11 cellular contexts compared by ENCODE assay signal in the genomic region with DNA sequence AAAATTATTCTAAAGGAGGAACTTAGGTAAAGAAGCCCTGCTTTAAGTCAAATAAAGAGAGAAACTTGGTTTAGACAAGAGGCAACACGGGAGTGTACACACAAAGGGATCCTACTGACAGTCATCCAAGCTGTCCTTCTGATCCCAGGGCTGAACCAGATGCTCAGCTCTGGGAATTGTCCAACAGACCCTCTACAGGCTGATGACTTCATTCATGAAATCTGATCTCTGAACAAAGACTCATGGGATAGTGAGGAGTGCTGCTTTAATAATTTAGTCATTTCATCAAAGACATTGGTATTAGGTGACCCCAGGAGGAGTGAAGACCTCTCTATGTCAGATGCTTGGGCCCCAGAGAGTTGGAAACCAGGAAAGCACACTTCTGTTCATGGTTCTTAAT.
DNase-seq lines count a peak whose midpoint lies in the region; ATAC-seq, FAIRE-seq and TF ChIP-seq lines count a peak whose summit lies in the region.
"Had no signal": no experiment of that assay in that cellular context is flagged by ENCODE, and none has a peak within 500 bp of the region (broad histone marks: within the 10 kb centered on the region; RNA-seq: fewer than 3 reads in every experiment).

No MANE protein-coding gene starts in this region.

- H3K79me2 ChIP-seq in HepG2 (ENCODE audit: insufficient read depth, low read length), result no peaks in the 10 kb centered on the region

- H3K4me2 ChIP-seq in HepG2 (ENCODE audit: low read depth, low read length), result no peak overlapping the region
- H3K4me2 ChIP-seq: BLaER1 had no signal

- H3K27me3 Mint-ChIP-seq in stimulated activated naive CD8-positive, alpha-beta T cell treated with anti-CD3 and anti-CD28 coated beads, Interleukin-15, amount 100 ng/mL, for 72 hours, result no peaks in the 10 kb centered on the region

- TF ChIP-seq RAD21 in HepG2 (CRISPR knock-in tag; IDR thresholded peaks at IDR 0.05), result no peak

- WGBS in HepG2 (ENCODE audit: low lambda C conversion rate), result 0% methylated on average over 1 of the region's 1 CpG
- WGBS in right lobe of liver (ENCODE audit: insufficient coverage, low coverage, low lambda C conversion rate, missing lambda C conversion rate), result 25% methylated on average over 1 of the region's 1 CpG

- in situ Hi-C loops in HepG2 (cut with HindIII; ENCODE audit: extremely low pct_ligation_motif_present, low pct_unique_long_range_greater_than_20kb), result no loop called here
- in situ Hi-C loops in brain microvascular endothelial cell (cut with HindIII; ENCODE audit: low pct_ligation_motif_present, low sequenced_read_pairs), result no loop called here

- intact Hi-C loops in HepG2 (cut with micrococcal nuclease; ENCODE audit: unreplicated experiment) (no loop called here), right lobe of liver (cut with DNase I) (no loop called here)

- POLR2A ChIA-PET in HepG2 (lab: Yijun Ruan, JAX), result no interaction called here

- TF ChIP-seq CTCF in HepG2 (CRISPR knock-in tag; IDR thresholded peaks at IDR 0.05) (no peak), right lobe of liver (IDR thresholded peaks at IDR 0.05) (no peak), brain microvascular endothelial cell (IDR thresholded peaks at IDR 0.05; ENCODE audit: low read depth, low read length, missing control alignments) (no peak)

- H3K27ac Mint-ChIP-seq in stimulated activated naive CD8-positive, alpha-beta T cell treated with anti-CD3 and anti-CD28 coated beads, Interleukin-15, amount 100 ng/mL, for 72 hours, result peak overlapping the region; percentile 66 to 87

- H3K36me3 ChIP-seq in HepG2 (replicated peaks in 1 of 2; ENCODE audit: control insufficient read depth in 1 of 2, insufficient read depth in 2 of 2, low read length in 2 of 2), result no peaks in the 10 kb centered on the region
- H3K36me3 ChIP-seq in right lobe of liver, result no peaks in the 10 kb centered on the region
- no peaks in the 10 kb centered on the region for H3K36me3 ChIP-seq in brain microvascular endothelial cell (replicated peaks)

- no peaks in the 10 kb centered on the region for H3K9me3 Mint-ChIP-seq in stimulated activated naive CD8-positive, alpha-beta T cell treated with anti-CD3 and anti-CD28 coated beads, Interleukin-15, amount 100 ng/mL, for 72 hours

- no peaks in the 10 kb centered on the region for H4K20me1 ChIP-seq in HepG2 (ENCODE audit: insufficient read depth, low read length)
- H4K20me1 ChIP-seq: BLaER1 had no signal

- H3K27me3 ChIP-seq in HepG2 (ENCODE audit: control insufficient read depth in 1 of 2, insufficient read depth in 2 of 2, low read length in 2 of 2) (peaks cover 0 to 4% of the 10 kb centered on the region in 2 experiments; a peak in 1 of 5 replicates), right lobe of liver (no peaks in the 10 kb centered on the region), brain microvascular endothelial cell (replicated peaks) (no peaks in the 10 kb centered on the region)
- H3K27me3 ChIP-seq: BLaER1 had no signal

- H3K27ac ChIP-seq in HepG2 (ENCODE audit: extremely low read length, insufficient read depth, low read length) (no peak overlapping the region), right lobe of liver (no peak overlapping the region), brain microvascular endothelial cell (no peak overlapping the region)
- H3K27ac ChIP-seq: BLaER1 had no signal

- TF ChIP-seq POLR2A in HepG2 (IDR thresholded peaks at IDR 0.05; ENCODE audit: insufficient read depth in 1 of 2, low read depth in 2 of 2, low read length in 2 of 2) (no peak), right lobe of liver (IDR thresholded peaks at IDR 0.05) (no peak)

- CTCF ChIA-PET in HepG2 (lab: Yijun Ruan, JAX; ENCODE audit: low intra/inter-chr PET ratio, low total read pairs), result no interaction called here

- ATAC-seq in HepG2, result peak; percentile 43; the same call in 2 of the 3 replicates
- ATAC-seq in right lobe of liver, result no peak
- ATAC-seq in stimulated activated naive CD8-positive, alpha-beta T cell treated with anti-CD3 and anti-CD28 coated beads, Interleukin-15, amount 100 ng/mL, for 72 hours, result no peak
- no peak for ATAC-seq in GM19324 (IDR thresholded peaks at IDR 0.05; ENCODE audit: low FRiP score, unreplicated experiment)
- no peak for ATAC-seq in left lobe of liver

- no peak overlapping the region for H3K4me3 Mint-ChIP-seq in stimulated activated naive CD8-positive, alpha-beta T cell treated with anti-CD3 and anti-CD28 coated beads, Interleukin-15, amount 100 ng/mL, for 72 hours

- H3K4me3 ChIP-seq in HepG2 (replicated peaks in 1 of 3; ENCODE audit: insufficient read depth in 1 of 3, low read depth in 2 of 3, low read length in 3 of 3), result no peak overlapping the region
- H3K4me3 ChIP-seq in right lobe of liver, result no peak overlapping the region
- no peak overlapping the region for H3K4me3 ChIP-seq in brain microvascular endothelial cell (ENCODE audit: low read depth, low read length)
- H3K4me3 ChIP-seq: BLaER1 had no signal

- TF ChIP-seq EP300 in HepG2 (IDR thresholded peaks at IDR 0.05; ENCODE audit: low read depth in 2 of 2, low read length in 2 of 2) (no peak), HepG2 (CRISPR knock-in tag; IDR thresholded peaks at IDR 0.05; ENCODE audit: borderline replicate concordance) (no peak)

- FAIRE-seq in HepG2 (lab: Jason Lieb, UNC), result no peak

- H3K4me1 Mint-ChIP-seq in stimulated activated naive CD8-positive, alpha-beta T cell treated with anti-CD3 and anti-CD28 coated beads, Interleukin-15, amount 100 ng/mL, for 72 hours, result peaks cover 88% of the 10 kb centered on the region

- no peak overlapping the region for H3K9ac ChIP-seq in HepG2 (ENCODE audit: insufficient read depth, low read depth, low read length)
- H3K9ac ChIP-seq: BLaER1 had no signal

- H3K9me3 ChIP-seq in HepG2 (ENCODE audit: low read length) (no peaks in the 10 kb centered on the region), right lobe of liver (no peaks in the 10 kb centered on the region)
- H3K9me3 ChIP-seq: BLaER1 had no signal

- H2AFZ ChIP-seq in HepG2 (ENCODE audit: low read length), result no peak overlapping the region

- H3K4me1 ChIP-seq in HepG2 (ENCODE audit: insufficient read depth, low read length), result no peaks in the 10 kb centered on the region
- no peaks in the 10 kb centered on the region for H3K4me1 ChIP-seq in right lobe of liver

- no TSS peak for BruUV-seq in HepG2 (replicated peaks; lab: Mats Ljungman, UMichigan)

- DNase-seq in HepG2 (ENCODE audit: low spot score), result no peak
- DNase-seq in right lobe of liver, result no peak
- peak; percentile 88 for DNase-seq in NCI-H446 treated with DMSO at 0.1 percent for 48 hours (lab: John Stamatoyannopoulos, UW)
- peak; percentile 14 for DNase-seq in brain microvascular endothelial cell
- DNase-seq in stimulated activated naive CD8-positive, alpha-beta T cell treated with anti-CD3 and anti-CD28 coated beads, Interleukin-15, amount 100 ng/mL, for 72 hours, result no peak
- no peak for DNase-seq in OCI-M2 (lab: John Stamatoyannopoulos, UW; ENCODE audit: unreplicated experiment)
- no peak for DNase-seq in left lobe of liver (ENCODE audit: low spot score)
- DNase-seq: foreskin melanocyte, NCI-H1105 treated with DMSO at 0.1 percent for 48 hours had no signal

TF ChIP-seq in HepG2, 621 proteins besides CTCF, POLR2A, EP300 and RAD21:
- TF ChIP-seq TCF7 (IDR thresholded peaks at IDR 0.05; ENCODE audit: low read depth) (no peak), ZNF260 (CRISPR knock-in tag; IDR thresholded peaks at IDR 0.05; ENCODE audit: borderline replicate concordance, low read depth) (no peak), CBX1 (IDR thresholded peaks at IDR 0.05; ENCODE audit: low read depth) (no peak), HIVEP1 (CRISPR knock-in tag; IDR thresholded peaks at IDR 0.05) (no peak)

Comparison
In these comparisons a context has a peak if more than half of its experiments do, and no peak if none do; other contexts are left out.
1. DNase-seq: peak in NCI-H446 treated with DMSO at 0.1 percent for 48 hours (single experiment) and brain microvascular endothelial cell (single experiment); none in HepG2 (single experiment), right lobe of liver (0 of 3), stimulated activated naive CD8-positive, alpha-beta T cell treated with anti-CD3 and anti-CD28 coated beads, Interleukin-15, amount 100 ng/mL, for 72 hours (0 of 2), OCI-M2 (single experiment) and left lobe of liver (single experiment).